24 cellular contexts compared by ENCODE assay signal in the genomic region with DNA sequence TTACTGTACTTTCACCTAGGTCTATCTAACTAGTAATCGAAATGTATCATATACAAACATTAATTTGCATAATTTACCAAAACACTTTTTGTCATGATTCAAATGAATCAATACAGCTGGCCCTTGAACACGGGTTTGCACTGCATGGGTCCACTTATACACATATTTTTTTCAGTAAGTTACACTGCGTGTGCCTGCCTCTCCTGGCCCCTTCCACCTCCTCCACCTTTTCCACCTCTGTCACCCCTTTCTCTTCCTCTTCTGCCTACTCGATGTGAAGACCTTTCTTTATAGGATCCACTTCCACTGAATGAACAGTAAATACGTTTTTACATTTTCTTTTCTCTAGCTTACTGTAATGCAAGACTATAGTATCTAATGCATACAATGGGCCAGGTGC.
DNase-seq lines count a peak whose midpoint lies in the region; TF ChIP-seq lines count a peak whose summit lies in the region.
"Had no signal": no experiment of that assay in that cellular context is flagged by ENCODE, and none has a peak within 500 bp of the region (broad histone marks: within the 10 kb centered on the region; RNA-seq: fewer than 3 reads in every experiment).

No MANE protein-coding gene starts in this region.

- H3K27ac Mint-ChIP-seq in glutamatergic neuron (ENCODE audit: unreplicated experiment): peak overlapping the region; percentile 31
- H3K27ac Mint-ChIP-seq in activated naive CD4-positive, alpha-beta T cell treated with anti-CD3 and anti-CD28 coated beads for 36 hours: no peak overlapping the region
- H3K27ac Mint-ChIP-seq: CD4-positive, alpha-beta memory T cell had no signal

- H3K4me3 Mint-ChIP-seq in glutamatergic neuron (ENCODE audit: unreplicated experiment): no peak overlapping the region
- no peak overlapping the region for H3K4me3 Mint-ChIP-seq in activated naive CD4-positive, alpha-beta T cell treated with anti-CD3 and anti-CD28 coated beads for 36 hours
- H3K4me3 Mint-ChIP-seq: CD4-positive, alpha-beta memory T cell had no signal

- DNase-seq in DMS53 (lab: John Stamatoyannopoulos, UW) (peak; percentile 28), DMS53 treated with DMSO at 0.1 percent for 48 hours (lab: John Stamatoyannopoulos, UW; ENCODE audit: unreplicated experiment) (no peak), NCI-H69 (lab: John Stamatoyannopoulos, UW) (peak; percentile 76), glutamatergic neuron (no peak), head of caudate nucleus (no peak), NCI-H2227 (lab: John Stamatoyannopoulos, UW; ENCODE audit: unreplicated experiment) (no peak)
- DNase-seq in activated naive CD4-positive, alpha-beta T cell treated with anti-CD3 and anti-CD28 coated beads for 36 hours: no peak
- DNase-seq: ACHN; CD4-positive, alpha-beta memory T cell; DMS153; GDM1; GOT3; HCEC 1CT; IMR-90; NCI-H1930; NCI-H2171 treated with DMSO at 0.1 percent for 48 hours; NCI-H524; NK-92 treated with Interleukin-12 subunit alpha and Interleukin-12 subunit beta, amount 100 ng/mL, for 24 hours; SHP77 treated with DMSO at 0.1 percent for 48 hours had no signal

- H3K4me1 ChIP-seq in HEK293 (ENCODE audit: control insufficient read depth, insufficient read depth, low read length): peaks cover 21% of the 10 kb centered on the region

- H3K36me3 ChIP-seq in HEK293 (ENCODE audit: control insufficient read depth in 2 of 2, insufficient read depth in 1 of 2, low read length in 2 of 2): no peaks in the 10 kb centered on the region
- H3K36me3 ChIP-seq: BLaER1 had no signal

- no peaks in the 10 kb centered on the region for H3K36me3 Mint-ChIP-seq in glutamatergic neuron (ENCODE audit: unreplicated experiment)
- no peaks in the 10 kb centered on the region for H3K36me3 Mint-ChIP-seq in activated naive CD4-positive, alpha-beta T cell treated with anti-CD3 and anti-CD28 coated beads for 36 hours (ENCODE audit: low read depth)
- H3K36me3 Mint-ChIP-seq: CD4-positive, alpha-beta memory T cell had no signal

- no peak overlapping the region for H3K4me3 ChIP-seq in HEK293 (ENCODE audit: low read depth, low read length)
- H3K4me3 ChIP-seq: BLaER1, SK-N-MC had no signal

- no peaks in the 10 kb centered on the region for H3K9me3 ChIP-seq in HEK293 (ENCODE audit: control insufficient read depth, insufficient read depth, low read depth, low read length)
- H3K9me3 ChIP-seq: BLaER1 had no signal

- H3K27me3 Mint-ChIP-seq in glutamatergic neuron (ENCODE audit: unreplicated experiment): peaks cover 4% of the 10 kb centered on the region
- no peaks in the 10 kb centered on the region for H3K27me3 Mint-ChIP-seq in activated naive CD4-positive, alpha-beta T cell treated with anti-CD3 and anti-CD28 coated beads for 36 hours (ENCODE audit: low read depth)
- H3K27me3 Mint-ChIP-seq: CD4-positive, alpha-beta memory T cell had no signal

- intact Hi-C loops in head of caudate nucleus (cut with DNase I): no loop called here
- intact Hi-C loops in activated naive CD4-positive, alpha-beta T cell treated with anti-CD3 and anti-CD28 coated beads for 36 hours (cut with micrococcal nuclease): no loop called here

- CTCF ChIA-PET in HEK293 (lab: Yijun Ruan, JAX): interaction anchor here (0.8 kb wide), 1 partner anchor 592 kb away, joined by 5 read pairs; no protein-coding TSS in a partner anchor
- CTCF ChIA-PET in activated naive CD4-positive, alpha-beta T cell treated with anti-CD3 and anti-CD28 coated beads for 36 hours (lab: Charles Lee): no interaction called here

- peaks cover 69% of the 10 kb centered on the region for H3K4me1 Mint-ChIP-seq in glutamatergic neuron (ENCODE audit: low read depth, unreplicated experiment)
- H3K4me1 Mint-ChIP-seq in activated naive CD4-positive, alpha-beta T cell treated with anti-CD3 and anti-CD28 coated beads for 36 hours (ENCODE audit: low read depth): peaks cover 8% of the 10 kb centered on the region
- H3K4me1 Mint-ChIP-seq: CD4-positive, alpha-beta memory T cell had no signal

- no peak overlapping the region for H3K27ac ChIP-seq in HEK293 (ENCODE audit: extremely low read depth, low read depth, low read length)
- H3K27ac ChIP-seq: BLaER1, KMS-11, RWPE1, SK-N-MC had no signal

- TF ChIP-seq CTCF in HEK293 (tag by site-specific recombination; IDR thresholded peaks at IDR 0.05) (no peak), glutamatergic neuron (IDR thresholded peaks at IDR 0.05; ENCODE audit: partially characterized antibody, unreplicated experiment) (no peak)

- POLR2A ChIA-PET in HEK293 (lab: Yijun Ruan, JAX): no interaction called here

- H3K9me3 Mint-ChIP-seq in glutamatergic neuron (ENCODE audit: unreplicated experiment): peaks cover 6% of the 10 kb centered on the region
- H3K9me3 Mint-ChIP-seq in activated naive CD4-positive, alpha-beta T cell treated with anti-CD3 and anti-CD28 coated beads for 36 hours: no peaks in the 10 kb centered on the region
- H3K9me3 Mint-ChIP-seq: CD4-positive, alpha-beta memory T cell had no signal

TF ChIP-seq in HEK293, 187 proteins besides CTCF, POLR2A, EP300 and RAD21:
- TF ChIP-seq ZNF133 (tag by site-specific recombination; IDR thresholded peaks at IDR 0.05): peak; percentile 94
- TF ChIP-seq ZXDB (tag by site-specific recombination; IDR thresholded peaks at IDR 0.05): no peak

Comparison
In these comparisons a context has a peak if more than half of its experiments do, and no peak if none do; other contexts are left out.
1. DNase-seq: peak in DMS53 (single experiment) and NCI-H69 (single experiment); none in DMS53 treated with DMSO at 0.1 percent for 48 hours (single experiment), glutamatergic neuron (single experiment), head of caudate nucleus (0 of 42), activated naive CD4-positive, alpha-beta T cell treated with anti-CD3 and anti-CD28 coated beads for 36 hours (single experiment) and NCI-H2227 (single experiment).